Comparison of ENCODE assay signal across 13 cellular contexts in genomic region chr21:44086636-44087425, GRCh38. TPM values are rescaled to one million over a fixed set of nuclear protein-coding genes. Genes with fewer than 3 reads are reported as not detected.
DNase-seq lines count a peak whose midpoint lies in the region; ATAC-seq and TF ChIP-seq lines count a peak whose summit lies in the region.
"Had no signal": no experiment of that assay in that cellular context is flagged by ENCODE, and none has a peak within 500 bp of the region (broad histone marks: within the 10 kb centered on the region; RNA-seq: fewer than 3 reads in every experiment).

No MANE protein-coding gene starts in this region.

- no peaks in the 10 kb centered on the region for H3K27me3 ChIP-seq in Peyer's patch

- peaks cover 66% of the 10 kb centered on the region for H3K36me3 Mint-ChIP-seq in activated naive CD8-positive, alpha-beta T cell treated with anti-CD3 and anti-CD28 coated beads, Interleukin-2, amount 10 ng/mL, durations not matched to agents 7 days and 5 days
- peaks cover 40 to 72% (median 45%) of the 10 kb centered on the region in 3 donors for H3K36me3 Mint-ChIP-seq in immature natural killer cell
- peaks cover 100% of the 10 kb centered on the region for H3K36me3 Mint-ChIP-seq in stimulated activated effector memory CD8-positive, alpha-beta T cell treated with anti-CD3 and anti-CD28 coated beads, Interleukin-12 subunit alpha, Interleukin-12 subunit beta, amount 100 ng/mL, for 72 hours

- no peak for TF ChIP-seq POLR2A in Peyer's patch (IDR thresholded peaks at IDR 0.05)

- H3K4me3 Mint-ChIP-seq in activated naive CD8-positive, alpha-beta T cell treated with anti-CD3 and anti-CD28 coated beads, Interleukin-2, amount 10 ng/mL, durations not matched to agents 7 days and 5 days: peak overlapping the region; percentile 83
- peak overlapping the region; percentile 84 to 96 (median 92) for H3K4me3 Mint-ChIP-seq in immature natural killer cell
- peak overlapping the region; percentile 75 for H3K4me3 Mint-ChIP-seq in stimulated activated effector memory CD8-positive, alpha-beta T cell treated with anti-CD3 and anti-CD28 coated beads, Interleukin-12 subunit alpha, Interleukin-12 subunit beta, amount 100 ng/mL, for 72 hours
- H3K4me3 Mint-ChIP-seq: brain had no signal

- DNase-seq in Peyer's patch (peak in 2 of 3 donors; percentile 14 to 44), immature natural killer cell (no peak), NCI-H446 (lab: John Stamatoyannopoulos, UW) (no peak), NCI-H1417 treated with DMSO at 0.1 percent for 48 hours (lab: John Stamatoyannopoulos, UW) (no peak), NCI-H2171 treated with DMSO at 0.1 percent for 48 hours (lab: John Stamatoyannopoulos, UW) (no peak), cortex of kidney (lab: John Stamatoyannopoulos, UW) (no peak)
- DNase-seq in activated naive CD8-positive, alpha-beta T cell treated with anti-CD3 and anti-CD28 coated beads, Interleukin-2, amount 10 ng/mL, durations not matched to agents 7 days and 5 days: no peak
- peak in 1 of 2 donors; percentile 1 for DNase-seq in stimulated activated effector memory CD8-positive, alpha-beta T cell treated with anti-CD3 and anti-CD28 coated beads, Interleukin-12 subunit alpha, Interleukin-12 subunit beta, amount 100 ng/mL, for 72 hours (ENCODE audit: low spot score in 2 of 2)
- DNase-seq: DND-41, NCI-H82 had no signal

- no peaks in the 10 kb centered on the region for H3K27me3 Mint-ChIP-seq in activated naive CD8-positive, alpha-beta T cell treated with anti-CD3 and anti-CD28 coated beads, Interleukin-2, amount 10 ng/mL, durations not matched to agents 7 days and 5 days
- H3K27me3 Mint-ChIP-seq in immature natural killer cell (ENCODE audit: low read depth in 3 of 3): peaks cover 53 to 66% (median 53%) of the 10 kb centered on the region in 3 donors
- H3K27me3 Mint-ChIP-seq: brain had no signal

- POLR2A ChIA-PET in activated naive CD8-positive, alpha-beta T cell treated with anti-CD3 and anti-CD28 coated beads, Interleukin-2, amount 10 ng/mL, durations not matched to agents 7 days and 5 days (lab: Charles Lee): interaction anchor here (1.3 to 4.9 kb wide), 2 partner anchors 21 to 73 kb away, joined by 4 to 51 read pairs; partner anchors contain the start of gene TRAPPC10

- peak overlapping the region; percentile 92 for H3K27ac Mint-ChIP-seq in activated naive CD8-positive, alpha-beta T cell treated with anti-CD3 and anti-CD28 coated beads, Interleukin-2, amount 10 ng/mL, durations not matched to agents 7 days and 5 days
- H3K27ac Mint-ChIP-seq in immature natural killer cell: peak overlapping the region; percentile 99 to 100 (median 99)
- H3K27ac Mint-ChIP-seq in stimulated activated effector memory CD8-positive, alpha-beta T cell treated with anti-CD3 and anti-CD28 coated beads, Interleukin-12 subunit alpha, Interleukin-12 subunit beta, amount 100 ng/mL, for 72 hours: peak overlapping the region; percentile 98

- H3K9me3 ChIP-seq in Peyer's patch: no peaks in the 10 kb centered on the region

- peak overlapping the region; percentile 68 to 94 (median 84) for H3K27ac ChIP-seq in Peyer's patch
- H3K27ac ChIP-seq: parathyroid adenoma, SK-N-MC had no signal

- peaks cover 77% of the 10 kb centered on the region for H3K4me1 Mint-ChIP-seq in activated naive CD8-positive, alpha-beta T cell treated with anti-CD3 and anti-CD28 coated beads, Interleukin-2, amount 10 ng/mL, durations not matched to agents 7 days and 5 days
- H3K4me1 Mint-ChIP-seq in immature natural killer cell: peaks cover 89 to 92% of the 10 kb centered on the region in 2 donors
- H3K4me1 Mint-ChIP-seq in stimulated activated effector memory CD8-positive, alpha-beta T cell treated with anti-CD3 and anti-CD28 coated beads, Interleukin-12 subunit alpha, Interleukin-12 subunit beta, amount 100 ng/mL, for 72 hours: peaks cover 88% of the 10 kb centered on the region
- H3K4me1 Mint-ChIP-seq: brain had no signal

- H3K4me1 ChIP-seq in Peyer's patch: peaks cover 4 to 47% (median 20%) of the 10 kb centered on the region in 4 donors
- H3K4me1 ChIP-seq: parathyroid adenoma had no signal

- H3K36me3 ChIP-seq in Peyer's patch: peaks cover 0 to 63% (median 0%) of the 10 kb centered on the region in 3 donors

- no peak overlapping the region for H3K4me3 ChIP-seq in Peyer's patch
- H3K4me3 ChIP-seq: SK-N-MC had no signal

- TF ChIP-seq CTCF in Peyer's patch (IDR thresholded peaks at IDR 0.05): no peak

- ATAC-seq in activated naive CD8-positive, alpha-beta T cell treated with anti-CD3 and anti-CD28 coated beads, Interleukin-2, amount 10 ng/mL, durations not matched to agents 7 days and 5 days (ENCODE audit: low read depth): no peak
- ATAC-seq in stimulated activated effector memory CD8-positive, alpha-beta T cell treated with anti-CD3 and anti-CD28 coated beads, Interleukin-12 subunit alpha, Interleukin-12 subunit beta, amount 100 ng/mL, for 72 hours: no peak

- no peaks in the 10 kb centered on the region for H3K9me3 Mint-ChIP-seq in activated naive CD8-positive, alpha-beta T cell treated with anti-CD3 and anti-CD28 coated beads, Interleukin-2, amount 10 ng/mL, durations not matched to agents 7 days and 5 days
- H3K9me3 Mint-ChIP-seq in immature natural killer cell: no peaks in the 10 kb centered on the region
- H3K9me3 Mint-ChIP-seq in stimulated activated effector memory CD8-positive, alpha-beta T cell treated with anti-CD3 and anti-CD28 coated beads, Interleukin-12 subunit alpha, Interleukin-12 subunit beta, amount 100 ng/mL, for 72 hours: no peaks in the 10 kb centered on the region
- H3K9me3 Mint-ChIP-seq: brain had no signal

RNA-seq across cellular contexts. Expression of gene PWP2, which starts 20.4 kb away (rescaled TPM):
- total RNA-seq in Peyer's patch: 10 to 100 TPM in 2 of 4 donors, 1 to 10 TPM in 2; 5.6 to 63.5 (median 10.6) TPM
- 10 to 100 TPM in 1 of 2 experiments, 1 to 10 TPM in 1; 4.5 to 12.2 TPM for total RNA-seq in activated naive CD8-positive, alpha-beta T cell treated with anti-CD3 and anti-CD28 coated beads, Interleukin-2, amount 10 ng/mL, durations not matched to agents 7 days and 5 days
- 10 to 100 TPM in 1 of 3 donors, 1 to 10 TPM in 1, under 1 TPM in 1; 0.63 to 23.8 (median 7.4) TPM for polyA plus RNA-seq in immature natural killer cell

RNA-seq across cellular contexts. Expression of gene GATD3, which starts 46.7 kb away (rescaled TPM):
- 10 to 100 TPM; 16.5 to 42.9 (median 23.0) TPM for total RNA-seq in Peyer's patch
- 10 to 100 TPM; 12.7 to 14.6 TPM for total RNA-seq in activated naive CD8-positive, alpha-beta T cell treated with anti-CD3 and anti-CD28 coated beads, Interleukin-2, amount 10 ng/mL, durations not matched to agents 7 days and 5 days
- 10 to 100 TPM; 20.9 to 51.9 (median 51.8) TPM for polyA plus RNA-seq in immature natural killer cell

Comparison
In these comparisons a context has a peak if more than half of its experiments do, and no peak if none do; other contexts are left out.
1. DNase-seq: peak in Peyer's patch (2 of 3); none in activated naive CD8-positive, alpha-beta T cell treated with anti-CD3 and anti-CD28 coated beads, Interleukin-2, amount 10 ng/mL, durations not matched to agents 7 days and 5 days (single experiment), immature natural killer cell (0 of 3), NCI-H446 (0 of 2), NCI-H1417 treated with DMSO at 0.1 percent for 48 hours (single experiment), NCI-H2171 treated with DMSO at 0.1 percent for 48 hours (single experiment) and cortex of kidney (single experiment).
2. Peak in every context shown above with its lines, with median percentiles within 50 percentile points of each other: H3K27ac Mint-ChIP-seq and H3K4me3 Mint-ChIP-seq.